35 cellular contexts compared by ENCODE assay signal in the genomic region with DNA sequence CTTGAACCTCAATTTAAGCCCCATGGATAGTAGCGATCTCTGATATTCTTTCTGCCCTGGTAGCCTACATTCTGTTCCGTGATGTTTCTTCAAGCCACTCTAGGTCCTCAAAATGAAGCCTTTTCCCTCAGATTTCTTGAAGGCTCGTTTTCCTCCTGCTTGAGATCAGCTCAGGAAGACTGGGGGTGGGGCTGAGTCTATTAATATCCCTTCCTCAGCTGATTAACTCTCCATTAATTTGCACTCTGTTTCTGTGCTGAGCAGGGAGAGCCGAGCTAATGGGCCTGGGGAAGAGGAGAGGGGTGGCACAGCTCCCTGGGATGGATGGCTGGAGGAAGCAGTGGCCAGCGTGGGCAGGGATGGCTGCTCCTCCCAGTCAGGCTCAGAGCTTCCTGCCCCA.
DNase-seq lines count a peak whose midpoint lies in the region; ATAC-seq, FAIRE-seq and TF ChIP-seq lines count a peak whose summit lies in the region.
"Had no signal": no experiment of that assay in that cellular context is flagged by ENCODE, and none has a peak within 500 bp of the region (broad histone marks: within the 10 kb centered on the region; RNA-seq: fewer than 3 reads in every experiment).

No MANE protein-coding gene starts in this region.

- H3K4me3 Mint-ChIP-seq in T-helper 17 cell = no peak overlapping the region
- H3K4me3 Mint-ChIP-seq: activated CD8-positive, alpha-beta memory T cell treated with anti-CD3 and anti-CD28 coated beads, Interleukin-2, amount 10 ng/mL, durations not matched to agents 7 days and 5 days; B cell; neural crest cell; WTC11 had no signal

- WGBS in liver = 80% methylated on average over 5 of the region's 5 CpGs
- WGBS in HepG2 (ENCODE audit: low lambda C conversion rate) = 82% methylated on average over 5 of the region's 5 CpGs
- WGBS in right cardiac atrium = 54% methylated on average over 5 of the region's 5 CpGs

- ATAC-seq in HepG2 (no peak), right cardiac atrium (no peak), gastrocnemius medialis (peak in 1 of 2 donors; percentile 60), T-helper 17 cell (no peak)
- ATAC-seq: activated CD8-positive, alpha-beta memory T cell treated with anti-CD3 and anti-CD28 coated beads, Interleukin-2, amount 10 ng/mL, durations not matched to agents 7 days and 5 days; body of pancreas; foreskin keratinocyte; lower lobe of right lung; pancreas; stimulated activated naive CD8-positive, alpha-beta T cell treated with anti-CD3 and anti-CD28 coated beads, Interleukin-15, Interleukin-2, amounts not matched to agents 100 U/mL and 50 U/mL, for 24 hours; WTC11 had no signal

- H3K79me2 ChIP-seq in HepG2 (ENCODE audit: insufficient read depth, low read length) = no peaks in the 10 kb centered on the region

- no peak overlapping the region for H3K4me3 ChIP-seq in liver (ENCODE audit: low read depth in 1 of 3, low read length in 3 of 3)
- no peak overlapping the region for H3K4me3 ChIP-seq in HepG2 (replicated peaks in 1 of 3; ENCODE audit: insufficient read depth in 1 of 3, low read depth in 2 of 3, low read length in 3 of 3)
- no peak overlapping the region for H3K4me3 ChIP-seq in right cardiac atrium (ENCODE audit: low read length)
- no peak overlapping the region for H3K4me3 ChIP-seq in gastrocnemius medialis
- H3K4me3 ChIP-seq: adrenal gland, body of pancreas, colonic mucosa, lower lobe of right lung, pancreas, PC-9, thyroid gland had no signal

- H3K36me3 ChIP-seq in liver (ENCODE audit: control insufficient read depth in 4 of 4, insufficient read depth in 3 of 4, low read depth in 1 of 4, low read length in 3 of 4) (peaks cover 0 to 9% (median 4%) of the 10 kb centered on the region in 4 donors), HepG2 (replicated peaks in 1 of 2; ENCODE audit: control insufficient read depth in 1 of 2, insufficient read depth in 2 of 2, low read length in 2 of 2) (no peaks in the 10 kb centered on the region; a peak in 2 of 5 replicates), gastrocnemius medialis (peaks cover 0 to 7% of the 10 kb centered on the region in 2 donors)
- H3K36me3 ChIP-seq: adrenal gland, colonic mucosa, lower lobe of right lung, pancreas, thyroid gland had no signal

- TF ChIP-seq EP300 in HepG2 (IDR thresholded peaks at IDR 0.05; ENCODE audit: low read depth in 2 of 2, low read length in 2 of 2) (no peak), HepG2 (CRISPR knock-in tag; IDR thresholded peaks at IDR 0.05; ENCODE audit: borderline replicate concordance) (no peak)

- H3K36me3 Mint-ChIP-seq in T-helper 17 cell (ENCODE audit: low read depth) = peaks cover 2% of the 10 kb centered on the region
- H3K36me3 Mint-ChIP-seq: activated CD8-positive, alpha-beta memory T cell treated with anti-CD3 and anti-CD28 coated beads, Interleukin-2, amount 10 ng/mL, durations not matched to agents 7 days and 5 days had no signal

- no peak overlapping the region for H3K9ac ChIP-seq in liver (ENCODE audit: low read depth in 1 of 2, low read length in 2 of 2)
- H3K9ac ChIP-seq in HepG2 (ENCODE audit: insufficient read depth, low read depth, low read length) = no peak overlapping the region

- FAIRE-seq in HepG2 (lab: Jason Lieb, UNC) = no peak
- FAIRE-seq: HTR-8/SVneo, pancreas had no signal

- peak overlapping the region; percentile 19 to 69 for H3K27ac ChIP-seq in liver (ENCODE audit: low read depth in 1 of 2, low read length in 2 of 2)
- no peak overlapping the region for H3K27ac ChIP-seq in HepG2 (ENCODE audit: extremely low read length, insufficient read depth, low read length)
- H3K27ac ChIP-seq in right cardiac atrium (ENCODE audit: low read length) = peak overlapping the region; percentile 63
- peak overlapping the region; percentile 74 to 84 (median 79) for H3K27ac ChIP-seq in gastrocnemius medialis
- H3K27ac ChIP-seq: body of pancreas, colonic mucosa, foreskin keratinocyte, pancreas, PC-9, thyroid gland had no signal

- TF ChIP-seq RAD21 in liver (IDR thresholded peaks at IDR 0.05) = no peak
- TF ChIP-seq RAD21 in HepG2 (CRISPR knock-in tag; IDR thresholded peaks at IDR 0.05) = no peak

- H4K20me1 ChIP-seq in HepG2 (ENCODE audit: insufficient read depth, low read length) = no peaks in the 10 kb centered on the region

- POLR2A ChIA-PET in HepG2 (lab: Yijun Ruan, JAX) = no interaction called here
- POLR2A ChIA-PET in GM10248 (lab: Yijun Ruan, JAX) = interaction anchor here (1.4 kb wide), 1 partner anchor 19 kb away, joined by 3 read pairs; no protein-coding TSS in a partner anchor

- H2AFZ ChIP-seq in HepG2 (ENCODE audit: low read length) = no peak overlapping the region
- H2AFZ ChIP-seq: PC-9 had no signal

- no peak overlapping the region for H3K27ac Mint-ChIP-seq in T-helper 17 cell
- H3K27ac Mint-ChIP-seq: activated CD8-positive, alpha-beta memory T cell treated with anti-CD3 and anti-CD28 coated beads, Interleukin-2, amount 10 ng/mL, durations not matched to agents 7 days and 5 days; B cell had no signal

- intact Hi-C loops in HepG2 (cut with micrococcal nuclease; ENCODE audit: unreplicated experiment) = no loop called here
- intact Hi-C loops in right cardiac atrium (cut with DNase I) = loop anchor here in 1 of 4 donors (10.0 kb wide), 1 partner anchor 89 kb away; the partner anchor contains the start of gene PPARGC1B
- intact Hi-C loops in gastrocnemius medialis (cut with DNase I; ENCODE audit: low total_unique reads) = no loop called here

- no peak for TF ChIP-seq CTCF in liver (IDR thresholded peaks at IDR 0.05; ENCODE audit: low read depth, low read length, missing input control)
- no peak for TF ChIP-seq CTCF in HepG2 (CRISPR knock-in tag; IDR thresholded peaks at IDR 0.05)
- no peak for TF ChIP-seq CTCF in gastrocnemius medialis (IDR thresholded peaks at IDR 0.05 in 4 of 5, conservative IDR thresholded peaks at IDR 0.05 in 1 of 5)
- TF ChIP-seq CTCF in GM10248 (IDR thresholded peaks at IDR 0.05; ENCODE audit: control extremely low read depth, extremely low read depth, low read depth, missing control alignments) = no peak

- no peak for TF ChIP-seq POLR2A in HepG2 (IDR thresholded peaks at IDR 0.05; ENCODE audit: insufficient read depth in 1 of 2, low read depth in 2 of 2, low read length in 2 of 2)
- no peak for TF ChIP-seq POLR2A in gastrocnemius medialis (IDR thresholded peaks at IDR 0.05)

- no peak for DNase-seq in HepG2 (ENCODE audit: low spot score)
- no peak for DNase-seq in right cardiac atrium
- no peak for DNase-seq in gastrocnemius medialis
- DNase-seq in GF-D8 (lab: John Stamatoyannopoulos, UW) = no peak
- no peak for DNase-seq in GM10248 (ENCODE audit: extremely low spot score)
- DNase-seq in T-helper 17 cell = no peak
- no peak for DNase-seq in DMS79 (lab: John Stamatoyannopoulos, UW)
- DNase-seq: activated CD4-positive, alpha-beta T cell treated with anti-CD3 and anti-CD28 coated beads, Interleukin-2, amount 50 U/mL, for 1 hour; activated CD8-positive, alpha-beta memory T cell treated with anti-CD3 and anti-CD28 coated beads, Interleukin-2, amount 10 ng/mL, durations not matched to agents 7 days and 5 days; activated naive CD4-positive, alpha-beta T cell treated with Interleukin-2 at 50 U/mL for 16 hours; adrenal gland; body of pancreas; colonic mucosa; effector memory CD4-positive, alpha-beta T cell; erythroblast; foreskin keratinocyte; GDM1; HCEC 1CT; KBM-7; NCI-H1105; NCI-H2029; NCI-H524 treated with DMSO at 0.1 percent for 48 hours; NK-92 treated with Interleukin-12 subunit alpha and Interleukin-12 subunit beta, amount 100 ng/mL, for 24 hours; pancreas; PC-9; SHP77; stimulated activated naive CD8-positive, alpha-beta T cell treated with anti-CD3 and anti-CD28 coated beads, Interleukin-15, Interleukin-2, amounts not matched to agents 100 U/mL and 50 U/mL, for 24 hours; SW 1271; thyroid gland had no signal

- no peak overlapping the region for H3K4me2 ChIP-seq in HepG2 (ENCODE audit: low read depth, low read length)
- H3K4me2 ChIP-seq: PC-9 had no signal

- H3K27me3 ChIP-seq in liver (ENCODE audit: control insufficient read depth in 4 of 4, insufficient read depth in 4 of 4, low read length in 3 of 4) (no peaks in the 10 kb centered on the region), HepG2 (ENCODE audit: control insufficient read depth in 1 of 2, insufficient read depth in 2 of 2, low read length in 2 of 2) (no peaks in the 10 kb centered on the region), right cardiac atrium (ENCODE audit: control insufficient read depth, insufficient read depth) (no peaks in the 10 kb centered on the region), gastrocnemius medialis (no peaks in the 10 kb centered on the region)
- H3K27me3 ChIP-seq: adrenal gland, body of pancreas, colonic mucosa, foreskin keratinocyte, pancreas, thyroid gland had no signal

- in situ Hi-C loops in HepG2 (cut with HindIII; ENCODE audit: extremely low pct_ligation_motif_present, low pct_unique_long_range_greater_than_20kb) (no loop called here), gastrocnemius medialis (cut with MboI; ENCODE audit: low sequenced_read_pairs in 4 of 4) (loop anchor here (10.0 kb wide), 2 partner anchors 99 to 159 kb away; no protein-coding TSS in a partner anchor)

- CTCF ChIA-PET in HepG2 (lab: Yijun Ruan, JAX; ENCODE audit: low intra/inter-chr PET ratio, low total read pairs) (no interaction called here), GM10248 (lab: Yijun Ruan, JAX) (interaction anchor here (0.8 to 56.4 kb wide), 8 partner anchors 7 to 205 kb away, joined by 3 to 1145 read pairs (median 10); partner anchors contain the start of gene PPARGC1B)

- no peaks in the 10 kb centered on the region for H3K27me3 Mint-ChIP-seq in T-helper 17 cell
- H3K27me3 Mint-ChIP-seq: activated CD8-positive, alpha-beta memory T cell treated with anti-CD3 and anti-CD28 coated beads, Interleukin-2, amount 10 ng/mL, durations not matched to agents 7 days and 5 days; B cell had no signal

- H3K9me3 ChIP-seq in liver (ENCODE audit: control insufficient read depth in 4 of 4, low read length in 3 of 4) (no peaks in the 10 kb centered on the region), HepG2 (ENCODE audit: low read length) (no peaks in the 10 kb centered on the region), right cardiac atrium (ENCODE audit: control insufficient read depth, low read length) (no peaks in the 10 kb centered on the region), gastrocnemius medialis (no peaks in the 10 kb centered on the region), T-helper 17 cell (ENCODE audit: control insufficient read depth, low read length, poor library complexity, severe bottlenecking) (no peaks in the 10 kb centered on the region)
- H3K9me3 ChIP-seq: adrenal gland, body of pancreas, colonic mucosa, lower lobe of right lung, pancreas, thyroid gland had no signal

- H3K4me1 Mint-ChIP-seq in T-helper 17 cell = peaks cover 3% of the 10 kb centered on the region
- H3K4me1 Mint-ChIP-seq: activated CD8-positive, alpha-beta memory T cell treated with anti-CD3 and anti-CD28 coated beads, Interleukin-2, amount 10 ng/mL, durations not matched to agents 7 days and 5 days; B cell had no signal

- no peaks in the 10 kb centered on the region for H3K4me1 ChIP-seq in liver (ENCODE audit: control insufficient read depth in 4 of 4, insufficient read depth in 4 of 4, low read length in 3 of 4)
- peaks cover 9% of the 10 kb centered on the region; the same call in 1 of the 2 replicates for H3K4me1 ChIP-seq in HepG2 (ENCODE audit: insufficient read depth, low read length)
- H3K4me1 ChIP-seq in right cardiac atrium (ENCODE audit: control insufficient read depth, insufficient read depth, low read length) = peaks cover 29% of the 10 kb centered on the region
- peaks cover 45 to 53% of the 10 kb centered on the region in 2 donors for H3K4me1 ChIP-seq in gastrocnemius medialis
- H3K4me1 ChIP-seq: adrenal gland, body of pancreas, colonic mucosa, foreskin keratinocyte, lower lobe of right lung, pancreas, thyroid gland had no signal

- no TSS peak for BruUV-seq in HepG2 (replicated peaks; lab: Mats Ljungman, UMichigan)
